Comparison of ENCODE assay signal across 15 cellular contexts in the genomic region with DNA sequence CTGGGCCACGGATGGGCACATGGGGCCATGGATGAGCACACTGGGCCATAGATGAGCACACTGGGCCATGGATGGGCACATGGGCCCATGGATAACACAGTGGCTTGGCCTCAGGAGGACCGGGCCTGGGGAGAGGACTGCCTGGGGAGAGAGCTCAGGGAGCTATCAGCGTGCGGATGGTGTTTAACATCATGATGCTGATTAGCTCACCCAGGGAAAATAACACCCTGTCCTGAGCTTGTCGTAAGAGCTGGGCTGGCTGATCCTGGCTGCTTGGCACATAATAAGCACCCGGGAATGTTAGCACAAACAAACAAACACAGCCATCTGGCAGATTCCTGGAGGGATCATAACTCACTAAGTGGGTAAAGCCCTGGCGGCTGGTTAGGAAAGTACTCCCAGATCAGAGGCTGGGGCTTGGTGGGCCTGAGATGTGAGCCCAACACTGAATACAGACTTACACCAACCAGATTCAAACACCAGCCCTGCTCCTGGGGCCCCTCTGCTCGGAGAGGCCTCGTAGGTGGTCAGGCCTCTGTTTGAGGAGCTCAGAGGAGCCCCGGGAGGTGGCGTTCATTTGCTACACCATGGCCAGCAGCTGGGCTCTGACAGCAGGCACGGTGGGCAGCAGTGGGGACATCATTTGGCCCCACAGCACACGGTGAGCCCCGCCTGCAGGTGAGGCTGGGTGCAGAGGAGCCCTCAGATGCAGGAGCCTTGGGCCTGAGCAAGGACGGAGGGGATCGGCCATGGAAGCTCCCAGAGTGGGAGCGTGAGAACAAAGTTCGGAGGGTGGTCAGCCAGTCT.
A peak's percentile ranks its signal among the peaks of the same experiment; 100 is the strongest.
DNase-seq lines count a peak whose midpoint lies in the region; ATAC-seq and TF ChIP-seq lines count a peak whose summit lies in the region.
"Had no signal": no experiment of that assay in that cellular context is flagged by ENCODE, and none has a peak within 500 bp of the region (broad histone marks: within the 10 kb centered on the region; RNA-seq: fewer than 3 reads in every experiment).

No MANE protein-coding gene starts in this region.

- no peak overlapping the region for H3K4me3 Mint-ChIP-seq in WTC11
- H3K4me3 Mint-ChIP-seq: activated naive CD8-positive, alpha-beta T cell treated with anti-CD3 and anti-CD28 coated beads, Interleukin-2, amount 50 U/mL, for 24 hours; CD4-positive, CD25-positive, alpha-beta regulatory T cell; naive thymus-derived CD4-positive, alpha-beta T cell had no signal

- intact Hi-C loops in mucosa of descending colon (cut with DNase I, micrococcal nuclease) = no loop called here

- peaks cover 12% of the 10 kb centered on the region for H3K36me3 Mint-ChIP-seq in WTC11
- H3K36me3 Mint-ChIP-seq: CD4-positive, CD25-positive, alpha-beta regulatory T cell; naive thymus-derived CD4-positive, alpha-beta T cell had no signal

- H3K9me3 Mint-ChIP-seq in WTC11 = peaks cover 21% of the 10 kb centered on the region

- CTCF ChIA-PET in WTC11 (lab: Charles Lee) = interaction anchor here (0.6 kb wide), 1 partner anchor 291 kb away, joined by 3 read pairs; no protein-coding TSS in a partner anchor

- peaks cover 4% of the 10 kb centered on the region for H3K9me3 ChIP-seq in mucosa of descending colon

- TF ChIP-seq CTCF in AG10803 (conservative IDR thresholded peaks at IDR 0.05; ENCODE audit: low read length) (no peak), WTC11 (IDR thresholded peaks at IDR 0.05) (no peak), mucosa of descending colon (IDR thresholded peaks at IDR 0.05) (no peak)

- no peaks in the 10 kb centered on the region for H3K4me1 Mint-ChIP-seq in WTC11
- H3K4me1 Mint-ChIP-seq: activated naive CD8-positive, alpha-beta T cell treated with anti-CD3 and anti-CD28 coated beads, Interleukin-2, amount 50 U/mL, for 24 hours; CD4-positive, CD25-positive, alpha-beta regulatory T cell had no signal

- ATAC-seq in WTC11 (no peak), mucosa of descending colon (no peak), HG02970 (IDR thresholded peaks at IDR 0.05; ENCODE audit: low FRiP score, unreplicated experiment) (no peak)
- ATAC-seq in stimulated activated naive CD8-positive, alpha-beta T cell treated with anti-CD3 and anti-CD28 coated beads, Interleukin-15, Interleukin-2, amounts not matched to agents 100 U/mL and 50 U/mL, for 24 hours = no peak
- ATAC-seq: activated naive CD8-positive, alpha-beta T cell treated with anti-CD3 and anti-CD28 coated beads, Interleukin-2, amount 50 U/mL, for 24 hours; naive thymus-derived CD4-positive, alpha-beta T cell had no signal

- no peaks in the 10 kb centered on the region for H3K4me1 ChIP-seq in mucosa of descending colon (ENCODE audit: low read depth)

- no peaks in the 10 kb centered on the region; the same call in 1 of the 2 replicates for H3K27me3 Mint-ChIP-seq in WTC11 (ENCODE audit: low read depth)
- H3K27me3 Mint-ChIP-seq: activated naive CD8-positive, alpha-beta T cell treated with anti-CD3 and anti-CD28 coated beads, Interleukin-2, amount 50 U/mL, for 24 hours; CD4-positive, CD25-positive, alpha-beta regulatory T cell; naive thymus-derived CD4-positive, alpha-beta T cell had no signal

- H3K27ac Mint-ChIP-seq in WTC11 = no peak overlapping the region
- H3K27ac Mint-ChIP-seq: activated naive CD8-positive, alpha-beta T cell treated with anti-CD3 and anti-CD28 coated beads, Interleukin-2, amount 50 U/mL, for 24 hours; naive thymus-derived CD4-positive, alpha-beta T cell had no signal

- H3K4me3 ChIP-seq in AG10803 (ENCODE audit: low read length) (no peak overlapping the region), mucosa of descending colon (no peak overlapping the region)
- H3K4me3 ChIP-seq: cardiac muscle cell had no signal

- POLR2A ChIA-PET in WTC11 (lab: Charles Lee) = no interaction called here

- H3K36me3 ChIP-seq in mucosa of descending colon (ENCODE audit: low read depth) = no peaks in the 10 kb centered on the region
- H3K36me3 ChIP-seq: cardiac muscle cell had no signal

- DNase-seq in AG10803 (ENCODE audit: low read depth) (peak; percentile 3), Ammon's horn (ENCODE audit: low spot score) (peak; percentile 22), WTC11 (ENCODE audit: low spot score) (peak; percentile 8), mucosa of descending colon (peak in 2 of 3 donors; percentile 7 to 28), SHP77 treated with DMSO at 0.1 percent for 48 hours (lab: John Stamatoyannopoulos, UW) (no peak)
- DNase-seq in stimulated activated naive CD8-positive, alpha-beta T cell treated with anti-CD3 and anti-CD28 coated beads, Interleukin-15, Interleukin-2, amounts not matched to agents 100 U/mL and 50 U/mL, for 24 hours = no peak
- DNase-seq: activated naive CD8-positive, alpha-beta T cell treated with anti-CD3 and anti-CD28 coated beads, Interleukin-2, amount 50 U/mL, for 24 hours; CD4-positive, CD25-positive, alpha-beta regulatory T cell; EL; Karpas-422; naive thymus-derived CD4-positive, alpha-beta T cell; NCI-H146; NCI-H526 treated with DMSO at 0.1 percent for 48 hours had no signal

TF ChIP-seq in WTC11, 78 proteins besides CTCF, POLR2A, EP300 and RAD21:
- TF ChIP-seq, protein P1, sequence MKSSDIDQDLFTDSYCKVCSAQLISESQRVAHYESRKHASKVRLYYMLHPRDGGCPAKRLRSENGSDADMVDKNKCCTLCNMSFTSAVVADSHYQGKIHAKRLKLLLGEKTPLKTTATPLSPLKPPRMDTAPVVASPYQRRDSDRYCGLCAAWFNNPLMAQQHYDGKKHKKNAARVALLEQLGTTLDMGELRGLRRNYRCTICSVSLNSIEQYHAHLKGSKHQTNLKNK (CRISPR knock-in tag; IDR thresholded peaks at IDR 0.05) = no peak

Comparison
In these comparisons a context has a peak if more than half of its experiments do, and no peak if none do; other contexts are left out.
1. DNase-seq: peak in AG10803 (single experiment), Ammon's horn (single experiment), WTC11 (single experiment) and mucosa of descending colon (2 of 3); none in SHP77 treated with DMSO at 0.1 percent for 48 hours (single experiment) and stimulated activated naive CD8-positive, alpha-beta T cell treated with anti-CD3 and anti-CD28 coated beads, Interleukin-15, Interleukin-2, amounts not matched to agents 100 U/mL and 50 U/mL, for 24 hours (single experiment).